In the genomic region with DNA sequence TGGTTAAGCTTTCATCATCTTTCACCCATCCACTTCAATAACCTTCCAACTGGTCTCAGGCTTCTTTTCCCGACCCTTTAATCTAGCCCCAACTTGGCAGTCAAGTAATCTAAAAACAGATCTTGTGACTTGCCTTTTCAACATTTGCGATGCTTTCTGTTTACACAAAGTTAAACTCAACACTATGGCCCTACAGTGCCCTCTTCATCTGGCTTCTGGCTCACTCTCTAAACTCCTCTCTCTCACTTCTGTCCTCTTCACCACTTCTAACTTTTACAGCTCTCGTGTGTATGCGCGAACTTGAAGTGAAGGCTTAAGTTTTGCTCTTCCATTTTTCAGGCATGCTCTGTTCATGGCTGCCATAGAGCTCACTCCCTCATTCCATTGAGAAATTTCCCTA, we compare ENCODE assay signal across 35 cellular contexts.
"Had no signal": no experiment of that assay in that cellular context is flagged by ENCODE, and none has a peak within 500 bp of the region (broad histone marks: within the 10 kb centered on the region; RNA-seq: fewer than 3 reads in every experiment).

No MANE protein-coding gene starts in this region.

- H3K27me3 Mint-ChIP-seq: activated CD4-positive, alpha-beta memory T cell treated with anti-CD3 and anti-CD28 coated beads for 36 hours; activated CD4-positive, alpha-beta T cell treated with anti-CD3 and anti-CD28 coated beads for 36 hours; activated CD4-positive, alpha-beta T cell treated with anti-CD3 and anti-CD28 coated beads, Interleukin-2, amount 10 ng/mL, durations not matched to agents 24 days and 14 days; activated CD8-positive, alpha-beta memory T cell treated with anti-CD3 and anti-CD28 coated beads, Interleukin-2, amount 10 ng/mL, durations not matched to agents 7 days and 5 days; activated naive CD4-positive, alpha-beta T cell treated with anti-CD3 and anti-CD28 coated beads, Interleukin-2, amount 50 U/mL, for 24 hours; activated naive CD8-positive, alpha-beta T cell treated with anti-CD3 and anti-CD28 coated beads for 36 hours; activated naive CD8-positive, alpha-beta T cell treated with anti-CD3 and anti-CD28 coated beads, Interleukin-2, amount 50 U/mL, for 24 hours; effector memory CD8-positive, alpha-beta T cell had no signal

- H3K9me3 Mint-ChIP-seq: activated CD4-positive, alpha-beta T cell treated with anti-CD3 and anti-CD28 coated beads, Interleukin-2, amount 10 ng/mL, durations not matched to agents 24 days and 14 days; brain had no signal

- H3K27ac ChIP-seq: ascending aorta, breast epithelium, cardiac muscle cell, coronary artery, epithelial cell of prostate, foreskin keratinocyte, gastrocnemius medialis, heart left ventricle had no signal

- H3K4me3 ChIP-seq: ascending aorta, breast epithelium, cardiac muscle cell, coronary artery, gastrocnemius medialis, heart left ventricle had no signal

- DNase-seq: activated CD4-positive, alpha-beta memory T cell treated with anti-CD3 and anti-CD28 coated beads for 36 hours; activated CD4-positive, alpha-beta T cell treated with anti-CD3 and anti-CD28 coated beads for 36 hours; activated CD4-positive, alpha-beta T cell treated with anti-CD3 and anti-CD28 coated beads, Interleukin-2, amount 10 ng/mL, durations not matched to agents 24 days and 14 days; activated CD4-positive, CD25-positive, alpha-beta regulatory T cell; activated CD4-positive, CD25-positive, alpha-beta regulatory T cell treated with anti-CD3 and anti-CD28 coated beads, Interleukin-2, amount 50 U/mL, for 72 hours; activated CD8-positive, alpha-beta memory T cell treated with anti-CD3 and anti-CD28 coated beads, Interleukin-2, amount 10 ng/mL, durations not matched to agents 7 days and 5 days; activated CD8-positive, alpha-beta memory T cell treated with anti-CD3 and anti-CD28 coated beads, Interleukin-2, amount 50 U/mL, for 4 hours; activated CD8-positive, alpha-beta T cell treated with anti-CD3 and anti-CD28 coated beads, Interleukin-2, amount 10 ng/mL, durations not matched to agents 7 days and 5 days; activated effector memory CD4-positive, alpha-beta T cell treated with anti-CD3 and anti-CD28 coated beads, Interleukin-2, amount 50 U/mL, for 16 hours; activated naive CD4-positive, alpha-beta T cell treated with anti-CD3 and anti-CD28 coated beads for 36 hours; activated naive CD8-positive, alpha-beta T cell treated with anti-CD3 and anti-CD28 coated beads for 36 hours; activated naive CD8-positive, alpha-beta T cell treated with anti-CD3 and anti-CD28 coated beads, Interleukin-2, amount 50 U/mL, for 24 hours; activated T-cell treated with anti-CD3 and anti-CD28 coated beads, Interleukin-2, amount 50 U/mL, for 1 hour; activated T-cell treated with anti-CD3 and anti-CD28 coated beads, Interleukin-2, amount 50 U/mL, for 48 hours; central memory CD4-positive, alpha-beta T cell; cerebellar nuclear complex; dermis blood vessel endothelial cell; effector CD4-positive, alpha-beta T cell; effector memory CD8-positive, alpha-beta T cell; foreskin keratinocyte; gastrocnemius medialis; glutamatergic neuron; heart left ventricle; T-helper 2 cell had no signal

- H3K36me3 ChIP-seq: ascending aorta, breast epithelium, cardiac muscle cell, gastrocnemius medialis, heart left ventricle had no signal

- H3K4me1 Mint-ChIP-seq: activated CD4-positive, alpha-beta T cell treated with anti-CD3 and anti-CD28 coated beads for 36 hours; activated CD4-positive, alpha-beta T cell treated with anti-CD3 and anti-CD28 coated beads, Interleukin-2, amount 10 ng/mL, durations not matched to agents 24 days and 14 days; activated CD8-positive, alpha-beta memory T cell treated with anti-CD3 and anti-CD28 coated beads, Interleukin-2, amount 10 ng/mL, durations not matched to agents 7 days and 5 days; activated naive CD4-positive, alpha-beta T cell treated with anti-CD3 and anti-CD28 coated beads, Interleukin-2, amount 50 U/mL, for 24 hours; activated naive CD8-positive, alpha-beta T cell treated with anti-CD3 and anti-CD28 coated beads for 36 hours; activated naive CD8-positive, alpha-beta T cell treated with anti-CD3 and anti-CD28 coated beads, Interleukin-2, amount 50 U/mL, for 24 hours had no signal

- H3K27ac Mint-ChIP-seq: activated CD4-positive, alpha-beta memory T cell treated with anti-CD3 and anti-CD28 coated beads for 36 hours; activated CD4-positive, alpha-beta T cell treated with anti-CD3 and anti-CD28 coated beads for 36 hours; activated CD4-positive, alpha-beta T cell treated with anti-CD3 and anti-CD28 coated beads, Interleukin-2, amount 10 ng/mL, durations not matched to agents 24 days and 14 days; activated CD8-positive, alpha-beta memory T cell treated with anti-CD3 and anti-CD28 coated beads, Interleukin-2, amount 10 ng/mL, durations not matched to agents 7 days and 5 days; activated CD8-positive, alpha-beta T cell treated with anti-CD3 and anti-CD28 coated beads, Interleukin-2, amount 10 ng/mL, durations not matched to agents 7 days and 5 days; activated naive CD4-positive, alpha-beta T cell treated with anti-CD3 and anti-CD28 coated beads for 36 hours; activated naive CD4-positive, alpha-beta T cell treated with anti-CD3 and anti-CD28 coated beads, Interleukin-2, amount 50 U/mL, for 24 hours; activated naive CD8-positive, alpha-beta T cell treated with anti-CD3 and anti-CD28 coated beads for 36 hours; activated naive CD8-positive, alpha-beta T cell treated with anti-CD3 and anti-CD28 coated beads, Interleukin-2, amount 50 U/mL, for 24 hours; activated T-helper 1 cell treated with anti-CD3 and anti-CD28 coated beads, Interleukin-12 subunit alpha, Interleukin-12 subunit beta, Interleukin-2, Interleukin-4 antibody, amounts not matched to agents 30 ng/mL and 10 ng/mL and 1 ng/mL, durations not matched to agents 14 hours and 24 hours and 36 hours; activated T-helper 2 cell treated with anti-CD3 and anti-CD28 coated beads, Interferon-gamma antibody, Interleukin-2, Interleukin-4, amounts not matched to agents 10 μg/mL and 5 μg/mL and 100 μg/mL, durations not matched to agents 14 hours and 24 hours and 36 hours; brain; effector memory CD8-positive, alpha-beta T cell had no signal

- H3K9me3 ChIP-seq: ascending aorta, breast epithelium, gastrocnemius medialis, heart left ventricle had no signal

- H3K27me3 ChIP-seq: ascending aorta, breast epithelium, cardiac muscle cell, foreskin keratinocyte, gastrocnemius medialis, heart left ventricle had no signal

- FAIRE-seq: endothelial cell of umbilical vein had no signal

- H3K4me1 ChIP-seq: ascending aorta, breast epithelium, foreskin keratinocyte, gastrocnemius medialis, heart left ventricle had no signal

- H3K4me3 Mint-ChIP-seq: activated CD4-positive, alpha-beta memory T cell treated with anti-CD3 and anti-CD28 coated beads for 36 hours; activated CD4-positive, alpha-beta T cell treated with anti-CD3 and anti-CD28 coated beads for 36 hours; activated CD4-positive, alpha-beta T cell treated with anti-CD3 and anti-CD28 coated beads, Interleukin-2, amount 10 ng/mL, durations not matched to agents 24 days and 14 days; activated CD8-positive, alpha-beta memory T cell treated with anti-CD3 and anti-CD28 coated beads, Interleukin-2, amount 10 ng/mL, durations not matched to agents 7 days and 5 days; activated CD8-positive, alpha-beta T cell treated with anti-CD3 and anti-CD28 coated beads, Interleukin-2, amount 10 ng/mL, durations not matched to agents 7 days and 5 days; activated naive CD4-positive, alpha-beta T cell treated with anti-CD3 and anti-CD28 coated beads for 36 hours; activated naive CD4-positive, alpha-beta T cell treated with anti-CD3 and anti-CD28 coated beads, Interleukin-2, amount 50 U/mL, for 24 hours; activated naive CD8-positive, alpha-beta T cell treated with anti-CD3 and anti-CD28 coated beads for 36 hours; activated naive CD8-positive, alpha-beta T cell treated with anti-CD3 and anti-CD28 coated beads, Interleukin-2, amount 50 U/mL, for 24 hours; activated T-helper 1 cell treated with anti-CD3 and anti-CD28 coated beads, Interleukin-12 subunit alpha, Interleukin-12 subunit beta, Interleukin-2, Interleukin-4 antibody, amounts not matched to agents 30 ng/mL and 10 ng/mL and 1 ng/mL, durations not matched to agents 14 hours and 24 hours and 36 hours; brain; effector memory CD8-positive, alpha-beta T cell had no signal

- H3K36me3 Mint-ChIP-seq: activated CD4-positive, alpha-beta memory T cell treated with anti-CD3 and anti-CD28 coated beads for 36 hours; activated CD8-positive, alpha-beta memory T cell treated with anti-CD3 and anti-CD28 coated beads, Interleukin-2, amount 10 ng/mL, durations not matched to agents 7 days and 5 days; activated naive CD4-positive, alpha-beta T cell treated with anti-CD3 and anti-CD28 coated beads, Interleukin-2, amount 50 U/mL, for 24 hours; activated naive CD8-positive, alpha-beta T cell treated with anti-CD3 and anti-CD28 coated beads for 36 hours; brain had no signal

- ATAC-seq: activated CD4-positive, alpha-beta T cell treated with anti-CD3 and anti-CD28 coated beads for 36 hours; activated CD8-positive, alpha-beta memory T cell treated with anti-CD3 and anti-CD28 coated beads, Interleukin-2, amount 10 ng/mL, durations not matched to agents 7 days and 5 days; activated CD8-positive, alpha-beta T cell treated with anti-CD3 and anti-CD28 coated beads, Interleukin-2, amount 10 ng/mL, durations not matched to agents 7 days and 5 days; activated naive CD8-positive, alpha-beta T cell treated with anti-CD3 and anti-CD28 coated beads, Interleukin-2, amount 50 U/mL, for 24 hours; effector memory CD8-positive, alpha-beta T cell; esophagus mucosa; foreskin keratinocyte; gastrocnemius medialis; heart left ventricle had no signal
